In the genomic region with DNA sequence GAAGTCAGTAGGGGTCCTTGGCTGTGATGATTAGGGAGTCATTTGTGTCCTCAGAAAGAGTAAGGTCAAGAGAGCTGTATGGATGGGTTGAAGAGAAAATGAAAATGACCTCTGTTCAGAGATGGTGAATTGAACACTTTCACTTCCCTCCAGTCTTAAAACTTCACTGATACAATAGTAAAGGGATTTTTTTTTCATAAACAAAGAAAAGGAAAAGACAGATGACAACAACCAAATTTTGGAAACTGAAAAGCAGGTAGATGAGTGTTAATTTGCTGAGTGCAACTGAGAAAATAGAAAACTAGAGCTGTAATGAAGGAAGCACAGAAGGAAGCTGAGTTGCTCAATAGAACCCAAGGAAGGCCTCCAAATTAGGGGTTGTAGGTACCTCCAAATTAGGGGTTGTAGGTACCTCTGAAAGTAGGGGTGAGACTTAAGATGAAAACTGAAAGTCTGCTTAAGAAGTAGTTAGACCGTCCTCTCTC, we compare ENCODE assay signal across 11 cellular contexts. TPM values are rescaled to one million over a fixed set of nuclear protein-coding genes. Genes with fewer than 3 reads are reported as not detected.
A peak's percentile ranks its signal among the peaks of the same experiment; 100 is the strongest.
DNase-seq lines count a peak whose midpoint lies in the region; ATAC-seq and TF ChIP-seq lines count a peak whose summit lies in the region.
"Had no signal": no experiment of that assay in that cellular context is flagged by ENCODE, and none has a peak within 500 bp of the region (broad histone marks: within the 10 kb centered on the region; RNA-seq: fewer than 3 reads in every experiment).

No MANE protein-coding gene starts in this region.

- intact Hi-C loops in adrenal gland (cut with DNase I) = no loop called here

- H3K18ac ChIP-seq in mesendoderm (ENCODE audit: low read length) = no peak overlapping the region

- H3K9ac ChIP-seq in Karpas-422 (ENCODE audit: low read length) (no peak overlapping the region), mesendoderm (ENCODE audit: low read length) (no peak overlapping the region)

- H2AK5ac ChIP-seq in mesendoderm (ENCODE audit: low read length) = no peak overlapping the region

- H3K27me3 ChIP-seq in Karpas-422 (ENCODE audit: low read length) (no peaks in the 10 kb centered on the region), mesendoderm (ENCODE audit: insufficient read depth, low read length, poor library complexity) (no peaks in the 10 kb centered on the region), adrenal gland (no peaks in the 10 kb centered on the region)
- H3K27me3 ChIP-seq: testis had no signal

- no peak overlapping the region for H3K23ac ChIP-seq in mesendoderm (ENCODE audit: low read length)

- no peaks in the 10 kb centered on the region for H3K9me2 ChIP-seq in Karpas-422 (replicated peaks; ENCODE audit: insufficient read depth, low read length)

- no peaks in the 10 kb centered on the region for H3K79me1 ChIP-seq in mesendoderm (ENCODE audit: low read length)

- no peak overlapping the region for H4K8ac ChIP-seq in mesendoderm (ENCODE audit: low read depth, low read length)

- no peak overlapping the region for H4K5ac ChIP-seq in mesendoderm (ENCODE audit: low read length)

- no peak for TF ChIP-seq POLR2A in adrenal gland (IDR thresholded peaks at IDR 0.05)

- no peaks in the 10 kb centered on the region for H3K79me2 ChIP-seq in Karpas-422 (ENCODE audit: low read length)
- no peaks in the 10 kb centered on the region for H3K79me2 ChIP-seq in mesendoderm (ENCODE audit: control insufficient read depth, insufficient read depth, low read length)

- no peak for TF ChIP-seq CTCF in GM10248 (IDR thresholded peaks at IDR 0.05; ENCODE audit: control extremely low read depth, extremely low read depth, low read depth, missing control alignments)
- TF ChIP-seq CTCF in adrenal gland (IDR thresholded peaks at IDR 0.05) = no peak

- H3K9me3 ChIP-seq in Karpas-422 (ENCODE audit: low read length) = no peaks in the 10 kb centered on the region
- H3K9me3 ChIP-seq in adrenal gland (replicated peaks in 1 of 3) = no peaks in the 10 kb centered on the region
- H3K9me3 ChIP-seq: testis had no signal

- peak; percentile 74 for DNase-seq in GM10248 (ENCODE audit: extremely low spot score)
- peak; percentile 23 for DNase-seq in GM19238 (ENCODE audit: insufficient read length, low spot score)
- DNase-seq in Karpas-422 = no peak
- DNase-seq in mesendoderm = no peak
- DNase-seq in adrenal gland = no peak
- no peak for DNase-seq in effector CD4-positive, alpha-beta T cell
- no peak for DNase-seq in NCI-H2029 treated with DMSO at 0.1 percent for 48 hours (lab: John Stamatoyannopoulos, UW)
- DNase-seq: DMS53, testis had no signal

- H3K36me3 ChIP-seq in Karpas-422 (ENCODE audit: insufficient read depth, low read length) (no peaks in the 10 kb centered on the region), mesendoderm (ENCODE audit: control insufficient read depth, insufficient read depth, low read length) (no peaks in the 10 kb centered on the region), adrenal gland (replicated peaks in 1 of 2) (no peaks in the 10 kb centered on the region)

- H2BK5ac ChIP-seq in mesendoderm (ENCODE audit: low read length) = no peak overlapping the region

- no peaks in the 10 kb centered on the region for H4K20me1 ChIP-seq in Karpas-422 (ENCODE audit: insufficient read depth, low read depth, low read length)

- H3K4me3 ChIP-seq in Karpas-422 (ENCODE audit: low read length) (no peak overlapping the region), mesendoderm (ENCODE audit: low read length) (no peak overlapping the region), adrenal gland (no peak overlapping the region)
- H3K4me3 ChIP-seq: testis had no signal

- CTCF ChIA-PET in GM10248 (lab: Yijun Ruan, JAX) = interaction anchor here (0.6 to 4.3 kb wide), 6 partner anchors 9 to 346 kb away, joined by 3 to 16 read pairs (median 3); no protein-coding TSS in a partner anchor

- H3K4me1 ChIP-seq in Karpas-422 (ENCODE audit: low read length) (peaks cover 7% of the 10 kb centered on the region; the same call in 1 of the 2 replicates), mesendoderm (ENCODE audit: control insufficient read depth, low read depth, low read length) (no peaks in the 10 kb centered on the region), adrenal gland (replicated peaks in 1 of 2) (no peaks in the 10 kb centered on the region)
- H3K4me1 ChIP-seq: testis had no signal

- no peak overlapping the region for H2BK120ac ChIP-seq in mesendoderm (ENCODE audit: low read depth, low read length)

- no CpG with 5 or more reads among the region's 1 CpG for WGBS in mesendoderm (ENCODE audit: extremely low coverage, insufficient coverage, low lambda C conversion rate)
- whole genome bisulfite sequencing in adrenal gland, 4 donors = 93 to 100% (median 97%) methylated on average over 1 of the region's 1 CpG

- ATAC-seq in HG02763 (IDR thresholded peaks at IDR 0.05; ENCODE audit: unreplicated experiment) = peak; percentile 96
- ATAC-seq: Panc1 had no signal

- H2AFZ ChIP-seq in Karpas-422 (ENCODE audit: low read length) = no peak overlapping the region

- no peak overlapping the region for H3K4ac ChIP-seq in mesendoderm (ENCODE audit: low read depth, low read length)

- no peak overlapping the region for H3K27ac ChIP-seq in Karpas-422 (ENCODE audit: low read length)
- H3K27ac ChIP-seq in mesendoderm (ENCODE audit: low read depth, low read length) = no peak overlapping the region
- no peak overlapping the region for H3K27ac ChIP-seq in adrenal gland
- H3K27ac ChIP-seq: testis had no signal

- POLR2A ChIA-PET in GM10248 (lab: Yijun Ruan, JAX) = no interaction called here

- H3K56ac ChIP-seq in mesendoderm (ENCODE audit: low read length) = no peak overlapping the region

- H3K4me2 ChIP-seq in Karpas-422 (ENCODE audit: low read depth, low read length, poor library complexity, severe bottlenecking) (peak overlapping the region; percentile 16), mesendoderm (ENCODE audit: low read length) (no peak overlapping the region)

- H2BK15ac ChIP-seq in mesendoderm (replicated peaks; ENCODE audit: low read depth) = no peak overlapping the region

RNA-seq across cellular contexts. Expression of a gene that starts 14.8 kb away (rescaled TPM):
- total RNA-seq in Karpas-422 (2014; rRNA removed; shearing (Covaris generic); ENCODE audit: low replicate concordance) = not detected in 2 replicates
- 0.52 TPM for polyA plus RNA-seq in mesendoderm (2013, experiment 1 of 2)
- polyA plus RNA-seq in mesendoderm (2013, experiment 2 of 2) = 0.53 TPM
- total RNA-seq in adrenal gland = 10 to 100 TPM; 24.9 to 41.9 (median 28.3) TPM
- 10 to 100 TPM; 11.3 to 26.0 (median 17.3) TPM for polyA plus RNA-seq in adrenal gland

Comparison
In these comparisons a context has a peak if more than half of its experiments do, and no peak if none do; other contexts are left out.
1. DNase-seq: peak in GM10248 (single experiment) and GM19238 (single experiment); none in Karpas-422 (single experiment), mesendoderm (single experiment), adrenal gland (0 of 7), effector CD4-positive, alpha-beta T cell (single experiment) and NCI-H2029 treated with DMSO at 0.1 percent for 48 hours (single experiment).
2. RNA of a gene that starts 14.8 kb away (total RNA-seq): 24.9 to 41.9 TPM in adrenal gland; not detected in Karpas-422; every median in the first group is over 10 times any median in the second.